ENCODE assay signal across 19 cellular contexts in the genomic region with DNA sequence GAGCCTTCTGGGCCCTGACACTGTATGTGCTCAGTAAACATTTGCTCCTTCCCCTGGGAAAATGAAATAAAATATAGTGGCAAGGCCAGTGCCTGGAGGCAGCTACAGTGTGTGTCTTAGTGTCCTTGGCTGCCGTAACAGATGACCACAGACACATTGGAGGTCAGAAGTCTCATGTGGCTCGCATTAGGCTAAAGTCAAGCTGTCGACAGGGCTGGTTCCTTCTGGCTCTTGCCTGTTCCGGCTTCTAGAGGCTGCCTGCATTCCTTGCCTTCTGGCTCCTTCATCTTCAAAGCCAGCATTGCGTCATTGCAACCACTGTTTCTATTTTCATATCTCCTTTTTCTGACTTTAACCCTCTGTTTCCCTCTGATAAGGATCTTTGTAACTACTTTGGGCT.
DNase-seq lines count a peak whose midpoint lies in the region; ATAC-seq and TF ChIP-seq lines count a peak whose summit lies in the region.
"Had no signal": no experiment of that assay in that cellular context is flagged by ENCODE, and none has a peak within 500 bp of the region (broad histone marks: within the 10 kb centered on the region; RNA-seq: fewer than 3 reads in every experiment).

No MANE protein-coding gene starts in this region.

- intact Hi-C loops in right lobe of liver (cut with DNase I) = no loop called here

- H3K36me3 ChIP-seq in brain microvascular endothelial cell (replicated peaks) = no peaks in the 10 kb centered on the region
- no peaks in the 10 kb centered on the region for H3K36me3 ChIP-seq in right lobe of liver
- H3K36me3 ChIP-seq: gastroesophageal sphincter had no signal

- H3K4me3 ChIP-seq in brain microvascular endothelial cell (ENCODE audit: low read depth, low read length) = no peak overlapping the region
- no peak overlapping the region for H3K4me3 ChIP-seq in right lobe of liver
- H3K4me3 ChIP-seq: gastroesophageal sphincter had no signal

- no peaks in the 10 kb centered on the region for H3K9me3 ChIP-seq in right lobe of liver
- H3K9me3 ChIP-seq: gastroesophageal sphincter had no signal

- ATAC-seq in HG03565 (IDR thresholded peaks at IDR 0.05; ENCODE audit: unreplicated experiment) = no peak
- no peak for ATAC-seq in right lobe of liver
- ATAC-seq: gastroesophageal sphincter; stimulated activated naive B cell treated with anti-CD40 and anti-IgM and Interleukin-4, amounts not matched to agents 10 μg/mL and 1 μg/mL and 100 μg/mL, for 72 hours had no signal

- DNase-seq in D341Med (ENCODE audit: low spot score) (peak; percentile 55), MV-4-11 (lab: John Stamatoyannopoulos, UW) (peak; percentile 93), brain microvascular endothelial cell (peak; percentile 45), myocyte (ENCODE audit: low read depth) (peak; percentile 12), NCI-H2196 (lab: John Stamatoyannopoulos, UW; ENCODE audit: unreplicated experiment) (no peak), right lobe of liver (no peak), germinal center (ENCODE audit: low spot score) (no peak)
- DNase-seq: activated CD4-positive, alpha-beta T cell treated with anti-CD3 and anti-CD28 coated beads for 1 hour; activated naive CD4-positive, alpha-beta T cell treated with Interleukin-2 at 50 U/mL for 16 hours; CD4-positive, alpha-beta T cell; effector CD4-positive, alpha-beta T cell; Karpas-422; midbrain; NCI-H1694 treated with DMSO at 0.1 percent for 48 hours; NCI-H526 treated with DMSO at 0.1 percent for 48 hours; nucleus accumbens; stimulated activated naive B cell treated with anti-CD40 and anti-IgM and Interleukin-4, amounts not matched to agents 10 μg/mL and 1 μg/mL and 100 μg/mL, for 72 hours had no signal

- in situ Hi-C loops in brain microvascular endothelial cell (cut with HindIII; ENCODE audit: low pct_ligation_motif_present, low sequenced_read_pairs) = no loop called here

- H3K4me1 ChIP-seq in right lobe of liver = no peaks in the 10 kb centered on the region
- H3K4me1 ChIP-seq: gastroesophageal sphincter had no signal

- no peaks in the 10 kb centered on the region for H3K27me3 ChIP-seq in brain microvascular endothelial cell (replicated peaks)
- H3K27me3 ChIP-seq in right lobe of liver = no peaks in the 10 kb centered on the region
- H3K27me3 ChIP-seq: gastroesophageal sphincter had no signal

- H3K27ac ChIP-seq in brain microvascular endothelial cell = no peak overlapping the region
- no peak overlapping the region for H3K27ac ChIP-seq in right lobe of liver
- H3K27ac ChIP-seq: gastroesophageal sphincter had no signal

- no peak for TF ChIP-seq CTCF in brain microvascular endothelial cell (IDR thresholded peaks at IDR 0.05; ENCODE audit: low read depth, low read length, missing control alignments)
- no peak for TF ChIP-seq CTCF in right lobe of liver (IDR thresholded peaks at IDR 0.05)

- TF ChIP-seq POLR2A in right lobe of liver (IDR thresholded peaks at IDR 0.05) = no peak

- WGBS in right lobe of liver (ENCODE audit: insufficient coverage, low coverage, low lambda C conversion rate, missing lambda C conversion rate) = 50% methylated on average over 1 of the region's 5 CpGs

Comparison
In these comparisons a context has a peak if more than half of its experiments do, and no peak if none do; other contexts are left out.
1. DNase-seq: peak in D341Med (single experiment), MV-4-11 (single experiment), brain microvascular endothelial cell (single experiment) and myocyte (single experiment); none in NCI-H2196 (single experiment), right lobe of liver (0 of 3) and germinal center (single experiment).